ENCODE assay signal across 1 cellular context in the genomic region with DNA sequence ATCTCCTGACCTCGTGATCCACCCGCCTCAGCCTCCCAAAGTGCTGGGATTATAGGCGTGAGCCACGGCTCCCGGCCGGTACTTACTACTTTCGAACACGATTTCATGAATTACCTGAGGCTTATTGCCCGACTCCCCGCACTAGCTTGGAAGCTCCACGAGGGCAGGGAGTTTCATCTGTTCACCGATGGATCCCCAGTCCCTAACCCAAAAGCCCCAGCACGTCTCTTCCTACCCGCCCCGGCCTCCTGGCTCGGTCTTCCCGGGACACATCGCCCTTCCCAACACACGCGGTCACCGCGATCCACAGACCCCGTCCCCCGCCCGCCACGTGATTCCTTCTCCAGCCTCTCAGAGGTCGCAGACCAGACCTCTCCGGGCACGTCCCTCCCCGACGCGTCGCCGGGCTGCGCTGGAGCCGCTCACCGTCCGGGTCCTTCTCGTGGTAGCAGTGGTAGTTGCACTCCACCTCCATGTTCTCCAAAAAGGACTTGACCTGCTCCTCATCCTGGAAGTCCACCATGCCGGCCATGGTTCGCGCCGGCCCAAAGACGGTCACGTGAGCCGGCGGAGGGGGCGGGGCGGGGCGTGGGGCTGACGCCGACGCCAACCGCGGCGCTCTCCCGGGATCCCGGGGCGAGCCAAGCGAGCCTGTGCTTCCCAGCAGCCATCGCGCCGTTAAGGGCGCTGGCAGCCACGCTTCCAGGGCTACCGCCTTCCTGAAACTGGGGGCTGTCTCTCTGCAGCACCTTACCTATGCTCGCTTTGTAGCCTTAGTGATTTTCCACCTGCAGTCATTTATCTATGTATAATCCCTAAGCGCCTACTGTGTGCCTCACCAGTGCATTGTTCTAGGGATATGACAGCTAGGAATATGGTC.
TF ChIP-seq lines count a peak whose summit lies in the region.

A gene (minus strand): TSS at position 553 of the 880 bp plus-strand sequence. CDS start 21 bp downstream, at position 532.

TF ChIP-seq in K562, 482 proteins besides CTCF, POLR2A, EP300 and RAD21 (continued from another document and continues in another):
- TF ChIP-seq YBX1 (IDR thresholded peaks at IDR 0.05) (no peak), HMG20A (CRISPR knock-in tag; conservative IDR thresholded peaks at IDR 0.05) (no peak), ZNF121 (CRISPR knock-in tag; conservative IDR thresholded peaks at IDR 0.05) (peak; percentile 3; the same call in 1 of the 2 replicates), SRSF1 (IDR thresholded peaks at IDR 0.05; ENCODE audit: low read depth, low read length) (no peak), U2AF1 (optimal IDR thresholded peaks at IDR 0.05; ENCODE audit: low read depth, low read length) (no peak), HLTF (IDR thresholded peaks at IDR 0.05) (no peak), ZNF57 (CRISPR knock-in tag; IDR thresholded peaks at IDR 0.05) (no peak), NFIX (CRISPR knock-in tag; IDR thresholded peaks at IDR 0.05; ENCODE audit: low read depth) (no peak), FIP1L1 (IDR thresholded peaks at IDR 0.05; ENCODE audit: low read depth, low read length, poor library complexity, severe bottlenecking) (peak; percentile 34), ZNF232 (CRISPR knock-in tag; IDR thresholded peaks at IDR 0.05) (peak; percentile 92; the same call in 1 of the 2 replicates), HSF4 (CRISPR knock-in tag; IDR thresholded peaks at IDR 0.05; ENCODE audit: borderline replicate concordance) (no peak), NCOA1 (IDR thresholded peaks at IDR 0.05; ENCODE audit: low read depth) (0 out of 2 replicates have a peak, but pooled peaks have one; percentile 13), SNIP1 (IDR thresholded peaks at IDR 0.05; ENCODE audit: low read depth) (peak; percentile 93), ZNF146 (CRISPR knock-in tag; IDR thresholded peaks at IDR 0.05; ENCODE audit: unreplicated experiment) (no peak), KLF6 (CRISPR knock-in tag; IDR thresholded peaks at IDR 0.05; ENCODE audit: borderline replicate concordance) (peak; percentile 3; the same call in 1 of the 2 replicates), ELF1 (tag; IDR thresholded peaks at IDR 0.05) (peak; percentile 63), CBFB (CRISPR knock-in tag; IDR thresholded peaks at IDR 0.05) (0 out of 2 replicates have a peak, but pooled peaks have one; percentile 79), TOE1 (IDR thresholded peaks at IDR 0.05; ENCODE audit: borderline replicate concordance) (peak; percentile 97), TOE1 (CRISPR knock-in tag; IDR thresholded peaks at IDR 0.05; ENCODE audit: borderline replicate concordance, low read depth) (no peak; the same call in 1 of the 2 replicates), SMAD1 (IDR thresholded peaks at IDR 0.05; ENCODE audit: low read depth, low read length, partially characterized antibody) (peak; percentile 50), ARHGAP35 (IDR thresholded peaks at IDR 0.05; ENCODE audit: partially characterized antibody) (no peak)
- TF ChIP-seq, protein P1, sequence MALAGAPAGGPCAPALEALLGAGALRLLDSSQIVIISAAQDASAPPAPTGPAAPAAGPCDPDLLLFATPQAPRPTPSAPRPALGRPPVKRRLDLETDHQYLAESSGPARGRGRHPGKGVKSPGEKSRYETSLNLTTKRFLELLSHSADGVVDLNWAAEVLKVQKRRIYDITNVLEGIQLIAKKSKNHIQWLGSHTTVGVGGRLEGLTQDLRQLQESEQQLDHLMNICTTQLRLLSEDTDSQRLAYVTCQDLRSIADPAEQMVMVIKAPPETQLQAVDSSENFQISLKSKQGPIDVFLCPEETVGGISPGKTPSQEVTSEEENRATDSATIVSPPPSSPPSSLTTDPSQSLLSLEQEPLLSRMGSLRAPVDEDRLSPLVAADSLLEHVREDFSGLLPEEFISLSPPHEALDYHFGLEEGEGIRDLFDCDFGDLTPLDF (CRISPR knock-in tag; IDR thresholded peaks at IDR 0.05) = no peak; the same call in none of the 2 replicates
- TF ChIP-seq, protein P2, sequence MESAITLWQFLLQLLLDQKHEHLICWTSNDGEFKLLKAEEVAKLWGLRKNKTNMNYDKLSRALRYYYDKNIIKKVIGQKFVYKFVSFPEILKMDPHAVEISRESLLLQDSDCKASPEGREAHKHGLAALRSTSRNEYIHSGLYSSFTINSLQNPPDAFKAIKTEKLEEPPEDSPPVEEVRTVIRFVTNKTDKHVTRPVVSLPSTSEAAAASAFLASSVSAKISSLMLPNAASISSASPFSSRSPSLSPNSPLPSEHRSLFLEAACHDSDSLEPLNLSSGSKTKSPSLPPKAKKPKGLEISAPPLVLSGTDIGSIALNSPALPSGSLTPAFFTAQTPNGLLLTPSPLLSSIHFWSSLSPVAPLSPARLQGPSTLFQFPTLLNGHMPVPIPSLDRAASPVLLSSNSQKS (CRISPR knock-in tag; IDR thresholded peaks at IDR 0.05) = no peak
- TF ChIP-seq, protein P3, sequence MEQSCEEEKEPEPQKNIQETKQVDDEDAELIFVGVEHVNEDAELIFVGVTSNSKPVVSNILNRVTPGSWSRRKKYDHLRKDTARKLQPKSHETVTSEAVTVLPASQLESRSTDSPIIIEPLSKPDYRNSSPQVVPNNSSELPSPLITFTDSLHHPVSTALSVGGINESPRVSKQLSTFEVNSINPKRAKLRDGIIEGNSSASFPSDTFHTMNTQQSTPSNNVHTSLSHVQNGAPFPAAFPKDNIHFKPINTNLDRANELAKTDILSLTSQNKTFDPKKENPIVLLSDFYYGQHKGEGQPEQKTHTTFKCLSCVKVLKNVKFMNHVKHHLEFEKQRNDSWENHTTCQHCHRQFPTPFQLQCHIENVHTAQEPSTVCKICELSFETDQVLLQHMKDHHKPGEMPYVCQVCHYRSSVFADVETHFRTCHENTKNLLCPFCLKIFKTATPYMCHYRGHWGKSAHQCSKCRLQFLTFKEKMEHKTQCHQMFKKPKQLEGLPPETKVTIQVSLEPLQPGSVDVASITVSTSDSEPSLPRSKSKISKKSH (CRISPR knock-in tag; IDR thresholded peaks at IDR 0.05) = no peak
- TF ChIP-seq, protein P4, sequence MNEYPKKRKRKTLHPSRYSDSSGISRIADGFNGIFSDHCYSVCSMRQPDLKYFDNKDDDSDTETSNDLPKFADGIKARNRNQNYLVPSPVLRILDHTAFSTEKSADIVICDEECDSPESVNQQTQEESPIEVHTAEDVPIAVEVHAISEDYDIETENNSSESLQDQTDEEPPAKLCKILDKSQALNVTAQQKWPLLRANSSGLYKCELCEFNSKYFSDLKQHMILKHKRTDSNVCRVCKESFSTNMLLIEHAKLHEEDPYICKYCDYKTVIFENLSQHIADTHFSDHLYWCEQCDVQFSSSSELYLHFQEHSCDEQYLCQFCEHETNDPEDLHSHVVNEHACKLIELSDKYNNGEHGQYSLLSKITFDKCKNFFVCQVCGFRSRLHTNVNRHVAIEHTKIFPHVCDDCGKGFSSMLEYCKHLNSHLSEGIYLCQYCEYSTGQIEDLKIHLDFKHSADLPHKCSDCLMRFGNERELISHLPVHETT (CRISPR knock-in tag; conservative IDR thresholded peaks at IDR 0.05 in 1 of 2, IDR thresholded peaks at IDR 0.05 in 1 of 2) = peak in 1 of 2 experiments; percentile 96; a peak in 2 of 4 replicates
- TF ChIP-seq, protein P5, sequence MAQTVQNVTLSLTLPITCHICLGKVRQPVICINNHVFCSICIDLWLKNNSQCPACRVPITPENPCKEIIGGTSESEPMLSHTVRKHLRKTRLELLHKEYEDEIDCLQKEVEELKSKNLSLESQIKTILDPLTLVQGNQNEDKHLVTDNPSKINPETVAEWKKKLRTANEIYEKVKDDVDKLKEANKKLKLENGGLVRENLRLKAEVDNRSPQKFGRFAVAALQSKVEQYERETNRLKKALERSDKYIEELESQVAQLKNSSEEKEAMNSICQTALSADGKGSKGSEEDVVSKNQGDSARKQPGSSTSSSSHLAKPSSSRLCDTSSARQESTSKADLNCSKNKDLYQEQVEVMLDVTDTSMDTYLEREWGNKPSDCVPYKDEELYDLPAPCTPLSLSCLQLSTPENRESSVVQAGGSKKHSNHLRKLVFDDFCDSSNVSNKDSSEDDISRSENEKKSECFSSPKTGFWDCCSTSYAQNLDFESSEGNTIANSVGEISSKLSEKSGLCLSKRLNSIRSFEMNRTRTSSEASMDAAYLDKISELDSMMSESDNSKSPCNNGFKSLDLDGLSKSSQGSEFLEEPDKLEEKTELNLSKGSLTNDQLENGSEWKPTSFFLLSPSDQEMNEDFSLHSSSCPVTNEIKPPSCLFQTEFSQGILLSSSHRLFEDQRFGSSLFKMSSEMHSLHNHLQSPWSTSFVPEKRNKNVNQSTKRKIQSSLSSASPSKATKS (CRISPR knock-in tag; IDR thresholded peaks at IDR 0.05) = no peak
- TF ChIP-seq, protein P6, sequence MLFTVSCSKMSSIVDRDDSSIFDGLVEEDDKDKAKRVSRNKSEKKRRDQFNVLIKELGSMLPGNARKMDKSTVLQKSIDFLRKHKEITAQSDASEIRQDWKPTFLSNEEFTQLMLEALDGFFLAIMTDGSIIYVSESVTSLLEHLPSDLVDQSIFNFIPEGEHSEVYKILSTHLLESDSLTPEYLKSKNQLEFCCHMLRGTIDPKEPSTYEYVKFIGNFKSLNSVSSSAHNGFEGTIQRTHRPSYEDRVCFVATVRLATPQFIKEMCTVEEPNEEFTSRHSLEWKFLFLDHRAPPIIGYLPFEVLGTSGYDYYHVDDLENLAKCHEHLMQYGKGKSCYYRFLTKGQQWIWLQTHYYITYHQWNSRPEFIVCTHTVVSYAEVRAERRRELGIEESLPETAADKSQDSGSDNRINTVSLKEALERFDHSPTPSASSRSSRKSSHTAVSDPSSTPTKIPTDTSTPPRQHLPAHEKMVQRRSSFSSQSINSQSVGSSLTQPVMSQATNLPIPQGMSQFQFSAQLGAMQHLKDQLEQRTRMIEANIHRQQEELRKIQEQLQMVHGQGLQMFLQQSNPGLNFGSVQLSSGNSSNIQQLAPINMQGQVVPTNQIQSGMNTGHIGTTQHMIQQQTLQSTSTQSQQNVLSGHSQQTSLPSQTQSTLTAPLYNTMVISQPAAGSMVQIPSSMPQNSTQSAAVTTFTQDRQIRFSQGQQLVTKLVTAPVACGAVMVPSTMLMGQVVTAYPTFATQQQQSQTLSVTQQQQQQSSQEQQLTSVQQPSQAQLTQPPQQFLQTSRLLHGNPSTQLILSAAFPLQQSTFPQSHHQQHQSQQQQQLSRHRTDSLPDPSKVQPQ (CRISPR knock-in tag; IDR thresholded peaks at IDR 0.05; ENCODE audit: borderline replicate concordance) = no peak
- TF ChIP-seq, protein P7, sequence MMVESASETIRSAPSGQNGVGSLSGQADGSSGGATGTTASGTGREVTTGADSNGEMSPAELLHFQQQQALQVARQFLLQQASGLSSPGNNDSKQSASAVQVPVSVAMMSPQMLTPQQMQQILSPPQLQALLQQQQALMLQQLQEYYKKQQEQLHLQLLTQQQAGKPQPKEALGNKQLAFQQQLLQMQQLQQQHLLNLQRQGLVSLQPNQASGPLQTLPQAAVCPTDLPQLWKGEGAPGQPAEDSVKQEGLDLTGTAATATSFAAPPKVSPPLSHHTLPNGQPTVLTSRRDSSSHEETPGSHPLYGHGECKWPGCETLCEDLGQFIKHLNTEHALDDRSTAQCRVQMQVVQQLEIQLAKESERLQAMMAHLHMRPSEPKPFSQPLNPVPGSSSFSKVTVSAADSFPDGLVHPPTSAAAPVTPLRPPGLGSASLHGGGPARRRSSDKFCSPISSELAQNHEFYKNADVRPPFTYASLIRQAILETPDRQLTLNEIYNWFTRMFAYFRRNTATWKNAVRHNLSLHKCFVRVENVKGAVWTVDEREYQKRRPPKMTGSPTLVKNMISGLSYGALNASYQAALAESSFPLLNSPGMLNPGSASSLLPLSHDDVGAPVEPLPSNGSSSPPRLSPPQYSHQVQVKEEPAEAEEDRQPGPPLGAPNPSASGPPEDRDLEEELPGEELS (CRISPR knock-in tag; IDR thresholded peaks at IDR 0.05; ENCODE audit: borderline replicate concordance) = no peak; the same call in 1 of the 2 replicates
- TF ChIP-seq, protein P8, sequence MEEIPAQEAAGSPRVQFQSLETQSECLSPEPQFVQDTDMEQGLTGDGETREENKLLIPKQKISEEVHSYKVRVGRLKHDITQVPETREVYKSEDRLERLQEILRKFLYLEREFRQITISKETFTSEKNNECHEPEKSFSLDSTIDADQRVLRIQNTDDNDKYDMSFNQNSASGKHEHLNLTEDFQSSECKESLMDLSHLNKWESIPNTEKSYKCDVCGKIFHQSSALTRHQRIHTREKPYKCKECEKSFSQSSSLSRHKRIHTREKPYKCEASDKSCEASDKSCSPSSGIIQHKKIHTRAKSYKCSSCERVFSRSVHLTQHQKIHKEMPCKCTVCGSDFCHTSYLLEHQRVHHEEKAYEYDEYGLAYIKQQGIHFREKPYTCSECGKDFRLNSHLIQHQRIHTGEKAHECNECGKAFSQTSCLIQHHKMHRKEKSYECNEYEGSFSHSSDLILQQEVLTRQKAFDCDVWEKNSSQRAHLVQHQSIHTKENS (CRISPR knock-in tag; IDR thresholded peaks at IDR 0.05) = peak; percentile 76; the same call in 1 of the 2 replicates
